In the genomic region with DNA sequence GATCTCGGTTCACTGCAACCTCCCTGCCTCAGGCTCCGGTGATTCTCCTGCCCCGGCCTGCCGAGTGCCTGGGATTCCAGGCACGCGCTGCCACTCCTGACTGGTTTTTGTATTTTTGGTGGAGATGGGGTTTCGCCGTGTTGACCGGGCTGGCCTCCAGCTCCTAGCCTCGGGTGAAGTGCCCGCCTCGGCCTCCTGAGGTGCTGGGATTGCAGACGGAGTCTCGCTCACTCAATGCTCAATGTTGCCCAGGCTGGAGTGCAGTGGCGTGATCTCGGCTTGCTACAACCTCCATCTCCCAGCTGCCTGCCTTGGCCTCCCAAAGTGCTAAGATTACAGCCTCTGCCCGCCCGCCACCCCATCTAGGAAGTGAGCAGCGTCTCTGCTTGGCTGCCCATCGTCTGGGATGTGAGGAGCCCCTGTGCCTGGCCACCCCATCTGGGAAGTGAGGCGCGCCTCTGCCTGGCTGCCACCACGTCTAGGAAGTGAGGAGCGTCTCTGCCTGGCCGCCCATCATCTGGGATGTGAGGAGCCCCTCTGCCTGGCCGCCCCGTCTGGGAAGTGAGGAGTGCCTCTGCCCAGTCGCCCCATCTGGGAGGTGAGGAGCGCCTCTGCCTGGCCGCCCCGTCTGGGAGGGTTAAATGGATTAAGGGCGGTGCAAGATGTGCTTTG, we compare ENCODE assay signal across 13 cellular contexts. TPM values are rescaled to one million over a fixed set of nuclear protein-coding genes. Genes with fewer than 3 reads are reported as not detected.
"Had no signal": no experiment of that assay in that cellular context is flagged by ENCODE, and none has a peak within 500 bp of the region (broad histone marks: within the 10 kb centered on the region; RNA-seq: fewer than 3 reads in every experiment).

No MANE protein-coding gene starts in this region.

RNA-seq across cellular contexts. Expression of gene SLC47A2, which starts 31.3 kb away (rescaled TPM):
- total RNA-seq: activated naive CD4-positive, alpha-beta T cell treated with anti-CD3 and anti-CD28 coated beads for 36 hours; activated naive CD4-positive, alpha-beta T cell treated with anti-CD3 and anti-CD28 coated beads, Interleukin-2, amount 50 U/mL, for 72 hours; activated naive CD8-positive, alpha-beta T cell treated with anti-CD3 and anti-CD28 coated beads for 36 hours; activated naive CD8-positive, alpha-beta T cell treated with anti-CD3 and anti-CD28 coated beads, Interleukin-2, amount 10 ng/mL, durations not matched to agents 7 days and 5 days; activated T-cell treated with anti-CD3 and anti-CD28 coated beads, Interleukin-2, amount 50 U/mL, for 4 hours; activated T-cell treated with anti-CD3 and anti-CD28 coated beads, Interleukin-2, amount 50 U/mL, for 72 hours; activated T-helper 1 cell treated with anti-CD3 and anti-CD28 coated beads, Interleukin-12 subunit alpha, Interleukin-12 subunit beta, Interleukin-2, Interleukin-4 antibody, amounts not matched to agents 30 ng/mL and 10 ng/mL and 1 ng/mL, durations not matched to agents 14 hours and 24 hours and 36 hours; activated T-helper 17 cell treated with anti-CD3 and anti-CD28 coated beads, Interleukin-2, amount 50 U/mL, for 72 hours; activated T-helper 2 cell treated with anti-CD3 and anti-CD28 coated beads, Interferon-gamma antibody, Interleukin-2, Interleukin-4, amounts not matched to agents 10 μg/mL and 5 μg/mL and 100 μg/mL, durations not matched to agents 14 hours and 24 hours and 36 hours; aorta; ascending aorta; astrocyte; cardiac septum had no signal
